Comparison of ENCODE assay signal across 26 cellular contexts in genomic region chr9:120351106-120351505, GRCh38.
"Had no signal": no experiment of that assay in that cellular context is flagged by ENCODE, and none has a peak within 500 bp of the region (broad histone marks: within the 10 kb centered on the region; RNA-seq: fewer than 3 reads in every experiment).

No MANE protein-coding gene starts in this region.

- H3K27me3 ChIP-seq: esophagus muscularis mucosa, gastrocnemius medialis, right atrium auricular region, sigmoid colon, testis, tibial artery, upper lobe of left lung had no signal

- H3K4me3 Mint-ChIP-seq: memory B cell; naive thymus-derived CD4-positive, alpha-beta T cell; stimulated activated effector memory CD8-positive, alpha-beta T cell treated with anti-CD3 and anti-CD28 coated beads, Interleukin-12 subunit alpha, Interleukin-12 subunit beta, amount 100 ng/mL, for 72 hours had no signal

- H3K4me1 Mint-ChIP-seq: memory B cell; stimulated activated effector memory CD8-positive, alpha-beta T cell treated with anti-CD3 and anti-CD28 coated beads, Interleukin-12 subunit alpha, Interleukin-12 subunit beta, amount 100 ng/mL, for 72 hours had no signal

- H3K9me3 ChIP-seq: gastrocnemius medialis, right atrium auricular region, sigmoid colon, testis, tibial artery, upper lobe of left lung had no signal

- H3K9ac ChIP-seq: parathyroid adenoma had no signal

- H3K36me3 ChIP-seq: esophagus muscularis mucosa, gastrocnemius medialis, right atrium auricular region, sigmoid colon, stomach, tibial artery, upper lobe of left lung had no signal

- H2AFZ ChIP-seq: parathyroid adenoma had no signal

- H3K27ac Mint-ChIP-seq: memory B cell; naive thymus-derived CD4-positive, alpha-beta T cell; progenitor cell of endocrine pancreas; stimulated activated effector memory CD8-positive, alpha-beta T cell treated with anti-CD3 and anti-CD28 coated beads, Interleukin-12 subunit alpha, Interleukin-12 subunit beta, amount 100 ng/mL, for 72 hours had no signal

- FAIRE-seq: endothelial cell of umbilical vein, keratinocyte, urothelium cell line had no signal

- H3K9me3 Mint-ChIP-seq: memory B cell; stimulated activated effector memory CD8-positive, alpha-beta T cell treated with anti-CD3 and anti-CD28 coated beads, Interleukin-12 subunit alpha, Interleukin-12 subunit beta, amount 100 ng/mL, for 72 hours had no signal

- H3K36me3 Mint-ChIP-seq: memory B cell; stimulated activated effector memory CD8-positive, alpha-beta T cell treated with anti-CD3 and anti-CD28 coated beads, Interleukin-12 subunit alpha, Interleukin-12 subunit beta, amount 100 ng/mL, for 72 hours had no signal

- DNase-seq: dermis blood vessel endothelial cell; effector memory CD4-positive, alpha-beta T cell; gastrocnemius medialis; head of caudate nucleus; midbrain; naive thymus-derived CD4-positive, alpha-beta T cell; sigmoid colon; stimulated activated CD4-positive, alpha-beta T cell treated with anti-CD3 and anti-CD28 coated beads, Interleukin-2, amount 100 ng/mL, for 24 hours; stimulated activated CD4-positive, alpha-beta T cell treated with anti-CD3 and anti-CD28 coated beads, Interleukin-4, amount 100 ng/mL, for 24 hours; stimulated activated naive CD4-positive, alpha-beta T cell treated with Interleukin-2 at 50 U/mL for 16 hours; stomach; testis; tibial artery; upper lobe of left lung had no signal

- H3K4me3 ChIP-seq: coronary artery, esophagus muscularis mucosa, gastrocnemius medialis, lung, right atrium auricular region, sigmoid colon, stomach, testis, tibial artery, upper lobe of left lung had no signal

- H3K4me1 ChIP-seq: esophagus muscularis mucosa, gastrocnemius medialis, parathyroid adenoma, sigmoid colon, stomach, testis, tibial artery, upper lobe of left lung had no signal

- H3K79me2 ChIP-seq: parathyroid adenoma had no signal

- ATAC-seq: gastrocnemius medialis; left lobe of liver; naive thymus-derived CD4-positive, alpha-beta T cell; stimulated activated effector memory CD8-positive, alpha-beta T cell treated with anti-CD3 and anti-CD28 coated beads, Interleukin-12 subunit alpha, Interleukin-12 subunit beta, amount 100 ng/mL, for 72 hours had no signal

- H3K27ac ChIP-seq: coronary artery, esophagus muscularis mucosa, gastrocnemius medialis, parathyroid adenoma, right atrium auricular region, sigmoid colon, stomach, testis, tibial artery, upper lobe of left lung had no signal
